ENCODE assay signal across 8 cellular contexts in the genomic region with DNA sequence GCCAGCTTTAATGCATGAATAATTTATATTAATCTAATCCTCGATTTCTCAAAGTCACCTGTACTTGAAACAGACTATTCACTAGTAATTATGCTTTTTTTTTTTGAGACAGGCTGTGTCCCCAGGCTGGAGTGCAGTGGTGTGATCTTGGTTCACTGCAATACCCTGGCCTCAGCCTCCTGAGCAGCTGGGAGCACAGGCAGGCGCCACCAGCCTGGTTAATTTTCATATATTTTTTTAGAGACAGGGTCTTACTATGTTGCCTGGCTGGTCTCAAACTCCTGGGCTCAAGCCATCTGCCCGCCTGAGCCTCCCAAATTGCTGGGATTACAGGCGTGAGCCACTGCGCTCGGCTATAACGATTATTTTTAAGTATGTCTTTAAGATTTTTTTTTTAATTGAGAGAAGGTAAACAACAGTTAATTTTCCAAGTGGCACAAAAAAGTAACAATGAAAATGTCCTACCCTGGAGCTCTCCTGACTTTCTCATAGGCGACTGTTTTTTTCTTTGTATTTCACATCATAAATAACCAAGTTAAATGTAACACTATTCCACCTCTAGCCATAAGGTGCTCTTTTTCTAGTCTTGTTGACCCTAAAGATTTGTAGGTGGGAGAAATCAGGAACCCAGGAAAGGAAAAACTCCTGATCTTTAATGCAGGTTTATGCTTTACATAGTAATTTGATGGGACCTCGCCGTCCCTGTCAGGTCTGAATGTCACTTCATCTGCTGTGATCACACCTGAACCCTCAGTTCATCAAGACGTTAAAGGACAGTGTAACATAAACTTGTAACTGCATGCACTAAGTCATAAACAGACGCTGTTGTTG. TPM values are rescaled to one million over a fixed set of nuclear protein-coding genes. Genes with fewer than 3 reads are reported as not detected.
A peak's percentile ranks its signal among the peaks of the same experiment; 100 is the strongest.
DNase-seq lines count a peak whose midpoint lies in the region; ATAC-seq and TF ChIP-seq lines count a peak whose summit lies in the region.

No MANE protein-coding gene starts in this region.

- H3K27ac ChIP-seq in upper lobe of right lung, result peak overlapping the region; percentile 96

- peaks cover 55% of the 10 kb centered on the region for H3K4me1 Mint-ChIP-seq in activated naive CD4-positive, alpha-beta T cell treated with anti-CD3 and anti-CD28 coated beads for 36 hours (ENCODE audit: low read depth)
- H3K4me1 Mint-ChIP-seq in activated naive CD8-positive, alpha-beta T cell treated with anti-CD3 and anti-CD28 coated beads, Interleukin-2, amount 50 U/mL, for 24 hours, result peaks cover 56% of the 10 kb centered on the region

- ATAC-seq in activated naive CD8-positive, alpha-beta T cell treated with anti-CD3 and anti-CD28 coated beads, Interleukin-2, amount 50 U/mL, for 24 hours, result no peak
- ATAC-seq in upper lobe of right lung (no peak), GM19023 (IDR thresholded peaks at IDR 0.05; ENCODE audit: unreplicated experiment) (no peak)

- peak overlapping the region; percentile 96 for H3K4me3 Mint-ChIP-seq in activated naive CD4-positive, alpha-beta T cell treated with anti-CD3 and anti-CD28 coated beads for 36 hours
- peak overlapping the region; percentile 95 for H3K4me3 Mint-ChIP-seq in activated naive CD8-positive, alpha-beta T cell treated with anti-CD3 and anti-CD28 coated beads, Interleukin-2, amount 50 U/mL, for 24 hours

- no peak for DNase-seq in activated naive CD4-positive, alpha-beta T cell treated with anti-CD3 and anti-CD28 coated beads for 36 hours
- no peak for DNase-seq in activated naive CD4-positive, alpha-beta T cell treated with Interleukin-2 at 50 U/mL for 16 hours
- DNase-seq in activated naive CD8-positive, alpha-beta T cell treated with anti-CD3 and anti-CD28 coated beads, Interleukin-2, amount 50 U/mL, for 24 hours, result no peak
- DNase-seq in lower leg skin (ENCODE audit: low spot score in 2 of 2) (no peak), upper lobe of right lung (no peak), T1000 (lab: John Stamatoyannopoulos, UW) (no peak)
- DNase-seq in stimulated activated CD8-positive, alpha-beta memory T cell treated with anti-CD3 and anti-CD28 coated beads, Interleukin-4, amount 100 ng/mL, for 48 hours, result no peak

- H3K36me3 ChIP-seq in upper lobe of right lung, result peaks cover 33% of the 10 kb centered on the region

- intact Hi-C loops in activated naive CD4-positive, alpha-beta T cell treated with anti-CD3 and anti-CD28 coated beads for 36 hours (cut with micrococcal nuclease), result loop anchor here (5.0 kb wide), 1 partner anchor 477 kb away; a partner anchor contains a TSS
- intact Hi-C loops in lower leg skin (cut with DNase I; ENCODE audit: low total_unique reads) (no loop called here), upper lobe of right lung (cut with DNase I) (no loop called here)

- H3K27ac Mint-ChIP-seq in activated naive CD4-positive, alpha-beta T cell treated with anti-CD3 and anti-CD28 coated beads for 36 hours, result peak overlapping the region; percentile 96
- H3K27ac Mint-ChIP-seq in activated naive CD8-positive, alpha-beta T cell treated with anti-CD3 and anti-CD28 coated beads, Interleukin-2, amount 50 U/mL, for 24 hours, result peak overlapping the region; percentile 98

- WGBS in lower leg skin, 2 donors, result 51 to 56% methylated on average over 12 of the region's 12 CpGs

- no peaks in the 10 kb centered on the region for H3K27me3 Mint-ChIP-seq in activated naive CD4-positive, alpha-beta T cell treated with anti-CD3 and anti-CD28 coated beads for 36 hours (ENCODE audit: low read depth)
- H3K27me3 Mint-ChIP-seq in activated naive CD8-positive, alpha-beta T cell treated with anti-CD3 and anti-CD28 coated beads, Interleukin-2, amount 50 U/mL, for 24 hours, result no peaks in the 10 kb centered on the region

- CTCF ChIA-PET in activated naive CD4-positive, alpha-beta T cell treated with anti-CD3 and anti-CD28 coated beads for 36 hours (lab: Charles Lee), result interaction anchor here (0.6 to 2.1 kb wide), 10 partner anchors 12 to 357 kb away, joined by 3 to 6 read pairs (median 3); no protein-coding TSS in a partner anchor

- H3K4me1 ChIP-seq in upper lobe of right lung, result peaks cover 31% of the 10 kb centered on the region

- no peaks in the 10 kb centered on the region for H3K9me3 ChIP-seq in upper lobe of right lung

- TF ChIP-seq POLR2A in lower leg skin (IDR thresholded peaks at IDR 0.05), result no peak

- TF ChIP-seq CTCF in lower leg skin (IDR thresholded peaks at IDR 0.05), result no peak
- no peak for TF ChIP-seq CTCF in upper lobe of right lung (IDR thresholded peaks at IDR 0.05)

- no peaks in the 10 kb centered on the region for H3K9me3 Mint-ChIP-seq in activated naive CD4-positive, alpha-beta T cell treated with anti-CD3 and anti-CD28 coated beads for 36 hours
- no peaks in the 10 kb centered on the region for H3K9me3 Mint-ChIP-seq in activated naive CD8-positive, alpha-beta T cell treated with anti-CD3 and anti-CD28 coated beads, Interleukin-2, amount 50 U/mL, for 24 hours

- H3K4me3 ChIP-seq in lower leg skin (ENCODE audit: low read depth, poor library complexity, severe bottlenecking) (peak overlapping the region; percentile 49), upper lobe of right lung (peak overlapping the region; percentile 80)

- H3K27me3 ChIP-seq in upper lobe of right lung, result no peaks in the 10 kb centered on the region

- H3K36me3 Mint-ChIP-seq in activated naive CD4-positive, alpha-beta T cell treated with anti-CD3 and anti-CD28 coated beads for 36 hours (ENCODE audit: low read depth), result peaks cover 26% of the 10 kb centered on the region
- H3K36me3 Mint-ChIP-seq in activated naive CD8-positive, alpha-beta T cell treated with anti-CD3 and anti-CD28 coated beads, Interleukin-2, amount 50 U/mL, for 24 hours (ENCODE audit: low read depth), result peaks cover 38% of the 10 kb centered on the region

RNA-seq across cellular contexts. Expression of a gene that starts 1.3 kb away (rescaled TPM):
- total RNA-seq in activated naive CD4-positive, alpha-beta T cell treated with anti-CD3 and anti-CD28 coated beads for 36 hours, result 10 to 100 TPM; 37.5 to 40.0 TPM
- total RNA-seq in lower leg skin, result 10 to 100 TPM; 49.8 to 68.4 (median 54.1) TPM
- total RNA-seq in upper lobe of right lung, result 74.2 TPM

RNA-seq across cellular contexts. Expression of a gene that starts 32.8 kb away (rescaled TPM):
- total RNA-seq in activated naive CD4-positive, alpha-beta T cell treated with anti-CD3 and anti-CD28 coated beads for 36 hours, result 100 to 1,000 TPM; 290 to 303 TPM
- total RNA-seq in lower leg skin, result 100 to 1,000 TPM in 3 of 4 donors, 10 to 100 TPM in 1; 84.9 to 111 (median 108) TPM
- total RNA-seq in upper lobe of right lung, result 106 TPM
